In the genomic region with DNA sequence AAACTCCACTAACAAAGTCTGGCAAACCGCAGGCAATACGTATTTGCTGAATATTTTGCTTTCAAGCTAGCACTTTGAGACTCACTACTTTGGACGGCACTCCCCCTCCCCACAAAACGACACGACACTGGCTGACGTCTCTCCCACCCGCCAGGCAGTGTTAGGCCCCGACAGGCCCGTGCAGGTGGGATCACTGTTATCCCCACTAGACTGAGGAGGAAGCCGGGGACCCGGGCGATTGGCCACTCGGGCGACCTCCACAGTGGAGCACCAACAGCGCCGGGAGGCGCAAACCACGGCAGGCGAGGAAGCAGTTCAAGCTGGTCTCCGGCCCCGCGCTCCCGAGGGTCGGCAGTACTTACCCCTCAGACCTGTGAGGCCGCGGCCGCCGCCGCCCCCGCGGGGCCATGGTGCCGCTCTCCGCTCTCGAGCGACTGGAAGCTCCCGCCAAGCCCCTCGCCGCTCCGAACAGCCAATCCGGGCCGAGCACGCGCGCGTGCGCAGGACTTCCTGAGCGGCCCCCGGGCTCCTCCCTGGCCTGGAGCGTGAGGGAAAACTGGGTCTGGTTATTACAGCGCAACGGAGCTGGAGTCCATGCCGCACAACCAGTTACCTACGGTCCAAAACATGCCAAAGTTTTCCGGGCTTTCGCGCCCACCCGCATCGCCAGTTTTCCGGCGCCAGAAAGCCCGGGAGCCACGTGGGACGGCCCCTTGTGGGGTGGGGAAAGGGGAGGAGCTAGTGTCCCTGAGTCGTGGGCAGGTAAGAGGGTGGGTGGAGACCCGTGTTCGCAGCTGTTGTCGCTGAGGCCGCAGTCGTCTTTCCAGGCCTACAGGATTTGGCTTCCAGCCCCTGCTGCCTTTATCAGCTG, we compare ENCODE assay signal across 8 cellular contexts. TPM values are rescaled to one million over a fixed set of nuclear protein-coding genes. Genes with fewer than 3 reads are reported as not detected.
DNase-seq lines count a peak whose midpoint lies in the region; TF ChIP-seq lines count a peak whose summit lies in the region.

Gene CENPU, minus strand, starts transcription at position 443 of the 871 bp plus-strand sequence. Its CDS starts 34 bp downstream, at position 409.

- H4K20me1 ChIP-seq in MM.1S (ENCODE audit: insufficient read depth, low read length): no peaks in the 10 kb centered on the region
- H4K20me1 ChIP-seq in neural cell (ENCODE audit: insufficient read depth): no peaks in the 10 kb centered on the region

- peaks cover 11% of the 10 kb centered on the region; the same call in 1 of the 2 replicates for H3F3A ChIP-seq in MM.1S (ENCODE audit: insufficient read depth, low read length)
- no peaks in the 10 kb centered on the region for H3F3A ChIP-seq in neural cell (ENCODE audit: insufficient read depth, low read length, poor library complexity, severe bottlenecking)

- intact Hi-C loops in stomach (cut with DNase I; ENCODE audit: low total_unique reads): no loop called here

- TF ChIP-seq CTCF in MM.1S (IDR thresholded peaks at IDR 0.05; ENCODE audit: low read length): no peak
- no peak for TF ChIP-seq CTCF in fibroblast of villous mesenchyme (IDR thresholded peaks at IDR 0.05; ENCODE audit: insufficient read depth, low read depth, low read length)
- TF ChIP-seq CTCF in neural cell (IDR thresholded peaks at IDR 0.05; ENCODE audit: poor library complexity, severe bottlenecking): peak; percentile 47
- TF ChIP-seq CTCF in stomach (IDR thresholded peaks at IDR 0.05): no peak

- TF ChIP-seq POLR2A in stomach (IDR thresholded peaks at IDR 0.05): no peak

- H3K9ac ChIP-seq in ES-I3 (ENCODE audit: low read depth, low read length): peak within 1 kb of the TSS; percentile 90
- peak within 1 kb of the TSS; percentile 93 for H3K9ac ChIP-seq in MM.1S (ENCODE audit: low read length)
- H3K9ac ChIP-seq in neural cell (ENCODE audit: low read length): peak within 1 kb of the TSS; percentile 61

- in situ Hi-C loops in HAP-1 (cut with MboI; ENCODE audit: low sequenced_read_pairs): no loop called here

- H3K36me3 ChIP-seq in ES-I3 (ENCODE audit: insufficient read depth, low read length) (peaks cover 4% of the 10 kb centered on the region; the same call in 1 of the 2 replicates), HAP-1 (replicated peaks) (peaks cover 19% of the 10 kb centered on the region), MM.1S (replicated peaks; ENCODE audit: insufficient read depth, low read length) (peaks cover 6% of the 10 kb centered on the region; the same call in 1 of the 2 replicates), neural cell (ENCODE audit: insufficient read depth, low read length) (no peaks in the 10 kb centered on the region), stomach (no peaks in the 10 kb centered on the region)

- no peaks in the 10 kb centered on the region for H3K9me3 ChIP-seq in ES-I3 (ENCODE audit: control insufficient read depth, insufficient read depth, low read length)
- no peaks in the 10 kb centered on the region for H3K9me3 ChIP-seq in HAP-1
- H3K9me3 ChIP-seq in MM.1S (replicated peaks; ENCODE audit: insufficient read depth, low read length): no peaks in the 10 kb centered on the region
- no peaks in the 10 kb centered on the region for H3K9me3 ChIP-seq in neural cell (ENCODE audit: low read length)
- no peaks in the 10 kb centered on the region for H3K9me3 ChIP-seq in stomach

- peak; percentile 45 for TF ChIP-seq RAD21 in neural cell (conservative IDR thresholded peaks at IDR 0.05)

- DNase-seq in HAP-1 (ENCODE audit: low spot score in 2 of 2): peak; percentile 96 to 98
- DNase-seq in MM.1S: peak; percentile 99
- peak; percentile 90 for DNase-seq in SIG-M5 (lab: John Stamatoyannopoulos, UW)
- peak; percentile 90 for DNase-seq in activated gamma-delta T cell (lab: John Stamatoyannopoulos, UW)
- peak; percentile 98 for DNase-seq in fibroblast of villous mesenchyme (ENCODE audit: low read depth)
- DNase-seq in stomach: peak; percentile 96

- H3K79me2 ChIP-seq in MM.1S (ENCODE audit: low read length) (peaks cover 50% of the 10 kb centered on the region), neural cell (replicated peaks; ENCODE audit: insufficient read depth, low read length) (peaks cover 20% of the 10 kb centered on the region)

- TF ChIP-seq EP300 in neural cell (conservative IDR thresholded peaks at IDR 0.05; ENCODE audit: poor library complexity, severe bottlenecking): peak; percentile 88
- no peak for TF ChIP-seq EP300 in stomach (IDR thresholded peaks at IDR 0.05)

- H3K9me2 ChIP-seq in MM.1S (replicated peaks; ENCODE audit: insufficient read depth, low read length) (no peaks in the 10 kb centered on the region), neural cell (ENCODE audit: insufficient read depth, low read length) (no peaks in the 10 kb centered on the region)

- H3K27ac ChIP-seq in MM.1S (ENCODE audit: low read length): peak within 1 kb of the TSS; percentile 80
- peak within 1 kb of the TSS; percentile 74 for H3K27ac ChIP-seq in neural cell (ENCODE audit: low read length)
- H3K27ac ChIP-seq in stomach: peak within 1 kb of the TSS; percentile 50 to 78 (median 75)

- peak within 1 kb of the TSS; percentile 86 for H2AFZ ChIP-seq in MM.1S (ENCODE audit: low read length)
- peak within 1 kb of the TSS; percentile 89 for H2AFZ ChIP-seq in neural cell (ENCODE audit: low read depth, low read length)

- 0 to 1% (median 0%) methylated on average over 27 to 69 of the region's 69 CpGs for WGBS in stomach, 5 donors

- peak within 1 kb of the TSS; percentile 74 for H3K4me2 ChIP-seq in MM.1S (ENCODE audit: low read depth, low read length)
- peak within 1 kb of the TSS; percentile 56 for H3K4me2 ChIP-seq in neural cell (ENCODE audit: low read length)

- H3K27me3 ChIP-seq in HAP-1 (ENCODE audit: low read depth) (no peaks in the 10 kb centered on the region), MM.1S (replicated peaks; ENCODE audit: insufficient read depth, low read length) (no peaks in the 10 kb centered on the region), neural cell (ENCODE audit: insufficient read depth, low read depth, low read length) (no peaks in the 10 kb centered on the region), stomach (no peaks in the 10 kb centered on the region)

- no peaks in the 10 kb centered on the region for H3K4me1 ChIP-seq in ES-I3 (ENCODE audit: insufficient read depth, low read length)
- H3K4me1 ChIP-seq in HAP-1: peaks cover 21% of the 10 kb centered on the region
- peaks cover 21% of the 10 kb centered on the region for H3K4me1 ChIP-seq in MM.1S (ENCODE audit: low read length)
- H3K4me1 ChIP-seq in stomach: peaks cover 0 to 22% (median 16%) of the 10 kb centered on the region in 4 donors

- H3K4me3 ChIP-seq in HAP-1: peak within 1 kb of the TSS; percentile 97
- H3K4me3 ChIP-seq in MM.1S (ENCODE audit: low read length): peak within 1 kb of the TSS; percentile 97
- peak within 1 kb of the TSS; percentile 94 for H3K4me3 ChIP-seq in fibroblast of villous mesenchyme (ENCODE audit: low read depth, low read length)
- peak within 1 kb of the TSS; percentile 84 for H3K4me3 ChIP-seq in neural cell (ENCODE audit: low read length)
- peak within 1 kb of the TSS; percentile 71 to 86 (median 76) for H3K4me3 ChIP-seq in stomach

TF ChIP-seq in neural cell, 6 proteins besides CTCF, POLR2A, EP300 and RAD21:
- TF ChIP-seq POLR2AphosphoS5 (IDR thresholded peaks at IDR 0.05): peak; percentile 80
- TF ChIP-seq SMC3 (conservative IDR thresholded peaks at IDR 0.05; ENCODE audit: poor library complexity): peak; percentile 51
- no peak for TF ChIP-seq EZH2 (IDR thresholded peaks at IDR 0.05; ENCODE audit: borderline replicate concordance, insufficient read depth, low read length, poor library complexity, severe bottlenecking)
- TF ChIP-seq, protein P1, sequence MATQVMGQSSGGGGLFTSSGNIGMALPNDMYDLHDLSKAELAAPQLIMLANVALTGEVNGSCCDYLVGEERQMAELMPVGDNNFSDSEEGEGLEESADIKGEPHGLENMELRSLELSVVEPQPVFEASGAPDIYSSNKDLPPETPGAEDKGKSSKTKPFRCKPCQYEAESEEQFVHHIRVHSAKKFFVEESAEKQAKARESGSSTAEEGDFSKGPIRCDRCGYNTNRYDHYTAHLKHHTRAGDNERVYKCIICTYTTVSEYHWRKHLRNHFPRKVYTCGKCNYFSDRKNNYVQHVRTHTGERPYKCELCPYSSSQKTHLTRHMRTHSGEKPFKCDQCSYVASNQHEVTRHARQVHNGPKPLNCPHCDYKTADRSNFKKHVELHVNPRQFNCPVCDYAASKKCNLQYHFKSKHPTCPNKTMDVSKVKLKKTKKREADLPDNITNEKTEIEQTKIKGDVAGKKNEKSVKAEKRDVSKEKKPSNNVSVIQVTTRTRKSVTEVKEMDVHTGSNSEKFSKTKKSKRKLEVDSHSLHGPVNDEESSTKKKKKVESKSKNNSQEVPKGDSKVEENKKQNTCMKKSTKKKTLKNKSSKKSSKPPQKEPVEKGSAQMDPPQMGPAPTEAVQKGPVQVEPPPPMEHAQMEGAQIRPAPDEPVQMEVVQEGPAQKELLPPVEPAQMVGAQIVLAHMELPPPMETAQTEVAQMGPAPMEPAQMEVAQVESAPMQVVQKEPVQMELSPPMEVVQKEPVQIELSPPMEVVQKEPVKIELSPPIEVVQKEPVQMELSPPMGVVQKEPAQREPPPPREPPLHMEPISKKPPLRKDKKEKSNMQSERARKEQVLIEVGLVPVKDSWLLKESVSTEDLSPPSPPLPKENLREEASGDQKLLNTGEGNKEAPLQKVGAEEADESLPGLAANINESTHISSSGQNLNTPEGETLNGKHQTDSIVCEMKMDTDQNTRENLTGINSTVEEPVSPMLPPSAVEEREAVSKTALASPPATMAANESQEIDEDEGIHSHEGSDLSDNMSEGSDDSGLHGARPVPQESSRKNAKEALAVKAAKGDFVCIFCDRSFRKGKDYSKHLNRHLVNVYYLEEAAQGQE (IDR thresholded peaks at IDR 0.05; ENCODE audit: borderline replicate concordance): peak; percentile 82
- TF ChIP-seq TAF1 (IDR thresholded peaks at IDR 0.05; ENCODE audit: low read depth): no peak
- peak; percentile 100 for TF ChIP-seq MXI1 (conservative IDR thresholded peaks at IDR 0.05; ENCODE audit: poor library complexity, severe bottlenecking)

RNA-seq across cellular contexts. Expression of gene CENPU, which starts in this region (rescaled TPM):
- total RNA-seq in fibroblast of villous mesenchyme: 14.2 and 16.8 TPM in 2 replicates
- polyA plus RNA-seq in neural cell: 9.3 and 13.0 TPM in 2 replicates
- 10.0 and 10.1 TPM in 2 replicates for polyA minus RNA-seq in neural cell
- 10 to 100 TPM in 1 of 5 donors, 1 to 10 TPM in 4; 5.8 to 17.8 (median 7.4) TPM for total RNA-seq in stomach
- 10 to 100 TPM in 1 of 3 donors, 1 to 10 TPM in 2; 4.1 to 13.1 (median 5.3) TPM for polyA plus RNA-seq in stomach

Comparison
In these comparisons a context has a peak if more than half of its experiments do, and no peak if none do; other contexts are left out.
1. Peak in every context shown above with its lines: DNase-seq, H3K4me3 ChIP-seq and H3K27ac ChIP-seq.